Comparison of ENCODE assay signal across 19 cellular contexts in genomic region chr3:14487086-14487485, GRCh38. TPM values are rescaled to one million over a fixed set of nuclear protein-coding genes. Genes with fewer than 3 reads are reported as not detected.
DNase-seq lines count a peak whose midpoint lies in the region; ATAC-seq and TF ChIP-seq lines count a peak whose summit lies in the region.
"Had no signal": no experiment of that assay in that cellular context is flagged by ENCODE, and none has a peak within 500 bp of the region (broad histone marks: within the 10 kb centered on the region; RNA-seq: fewer than 3 reads in every experiment).

No MANE protein-coding gene starts in this region.

- H3K4me1 Mint-ChIP-seq in T-helper 17 cell: peaks cover 10% of the 10 kb centered on the region
- H3K4me1 Mint-ChIP-seq in nephron progenitor cell: no peaks in the 10 kb centered on the region
- H3K4me1 Mint-ChIP-seq: CD8-positive, alpha-beta memory T cell had no signal

- 93 to 96% methylated on average over 8 of the region's 8 CpGs for WGBS in aorta, 2 donors

- DNase-seq in left ventricle myocardium inferior (no peak), right atrium auricular region (ENCODE audit: low spot score) (no peak), T-helper 17 cell (no peak), nephron progenitor cell (no peak), aorta (peak; percentile 17 to 20), GOT3 (lab: John Stamatoyannopoulos, UW) (no peak)
- DNase-seq: BE2C; CD8-positive, alpha-beta memory T cell; DMS79 treated with DMSO at 0.1 percent for 48 hours; MV-4-11; NCI-H1417; NCI-H187 treated with DMSO at 0.1 percent for 48 hours; NCI-H748 treated with DMSO at 0.1 percent for 48 hours; PC-9 had no signal

- ATAC-seq in T-helper 17 cell (no peak), aorta (ENCODE audit: low FRiP score) (no peak), GM18861 (IDR thresholded peaks at IDR 0.05; ENCODE audit: unreplicated experiment) (no peak)

- no peaks in the 10 kb centered on the region for H3K9me3 Mint-ChIP-seq in nephron progenitor cell
- H3K9me3 Mint-ChIP-seq: CD8-positive, alpha-beta memory T cell; IgD-negative memory B cell had no signal

- H3K27ac Mint-ChIP-seq in T-helper 17 cell (peak overlapping the region; percentile 62), nephron progenitor cell (peak overlapping the region; percentile 66)

- H3K4me1 ChIP-seq in left ventricle myocardium inferior (peaks cover 37% of the 10 kb centered on the region), right atrium auricular region (peaks cover 0 to 17% of the 10 kb centered on the region in 2 donors), aorta (ENCODE audit: control insufficient read depth in 1 of 2, insufficient read depth in 2 of 2, low read length in 2 of 2) (peaks cover 0 to 4% of the 10 kb centered on the region in 2 donors)
- H3K4me1 ChIP-seq: BE2C had no signal

- peaks cover 11% of the 10 kb centered on the region for H3K36me3 Mint-ChIP-seq in T-helper 17 cell (ENCODE audit: low read depth)
- H3K36me3 Mint-ChIP-seq in nephron progenitor cell (ENCODE audit: low read depth): peaks cover 33% of the 10 kb centered on the region
- H3K36me3 Mint-ChIP-seq: IgD-negative memory B cell had no signal

- H3K9me3 ChIP-seq in left ventricle myocardium inferior (replicated peaks) (no peaks in the 10 kb centered on the region), right atrium auricular region (no peaks in the 10 kb centered on the region), T-helper 17 cell (ENCODE audit: control insufficient read depth, low read length, poor library complexity, severe bottlenecking) (no peaks in the 10 kb centered on the region), aorta (ENCODE audit: control insufficient read depth, low read length) (no peaks in the 10 kb centered on the region)
- H3K9me3 ChIP-seq: BE2C had no signal

- intact Hi-C loops in left ventricle myocardium inferior (cut with micrococcal nuclease) (no loop called here), aorta (cut with DNase I) (no loop called here)

- TF ChIP-seq CTCF in left ventricle myocardium inferior (IDR thresholded peaks at IDR 0.05; ENCODE audit: borderline replicate concordance): no peak
- TF ChIP-seq CTCF in right atrium auricular region (IDR thresholded peaks at IDR 0.05): no peak
- no peak for TF ChIP-seq CTCF in nephron progenitor cell (IDR thresholded peaks at IDR 0.05)

- no peak overlapping the region for H3K4me3 ChIP-seq in left ventricle myocardium inferior
- H3K4me3 ChIP-seq in right atrium auricular region: no peak overlapping the region
- H3K4me3 ChIP-seq in aorta (ENCODE audit: low read length in 2 of 2): no peak overlapping the region
- H3K4me3 ChIP-seq: PC-9 had no signal

- peaks cover 8% of the 10 kb centered on the region for H3K36me3 ChIP-seq in left ventricle myocardium inferior
- H3K36me3 ChIP-seq in right atrium auricular region: peaks cover 17% of the 10 kb centered on the region
- peaks cover 0 to 2% of the 10 kb centered on the region in 2 donors for H3K36me3 ChIP-seq in aorta (ENCODE audit: control insufficient read depth in 1 of 2, insufficient read depth in 2 of 2, low read length in 1 of 2)
- H3K36me3 ChIP-seq: BE2C had no signal

- H3K27me3 ChIP-seq in left ventricle myocardium inferior (ENCODE audit: low read depth) (peaks cover 5% of the 10 kb centered on the region), right atrium auricular region (no peaks in the 10 kb centered on the region), aorta (ENCODE audit: control insufficient read depth in 1 of 2, insufficient read depth in 2 of 2, low read length in 1 of 2) (no peaks in the 10 kb centered on the region)
- H3K27me3 ChIP-seq: BE2C had no signal

- H3K4me3 Mint-ChIP-seq in T-helper 17 cell: no peak overlapping the region
- no peak overlapping the region for H3K4me3 Mint-ChIP-seq in nephron progenitor cell
- H3K4me3 Mint-ChIP-seq: CD8-positive, alpha-beta memory T cell; IgD-negative memory B cell had no signal

- H3K27ac ChIP-seq in left ventricle myocardium inferior (replicated peaks) (peak overlapping the region; percentile 6), right atrium auricular region (no peak overlapping the region), aorta (ENCODE audit: low read depth in 1 of 2, low read length in 2 of 2) (no peak overlapping the region)
- H3K27ac ChIP-seq: HL-60, PC-9 had no signal

- H3K27me3 Mint-ChIP-seq in T-helper 17 cell (no peaks in the 10 kb centered on the region), nephron progenitor cell (ENCODE audit: low read depth, poor library complexity) (no peaks in the 10 kb centered on the region)
- H3K27me3 Mint-ChIP-seq: IgD-negative memory B cell had no signal

RNA-seq across cellular contexts. Expression of gene GRIP2, which starts 53.1 kb away (rescaled TPM):
- total RNA-seq in left ventricle myocardium inferior (59.1 TPM), right atrium auricular region (10 to 100 TPM in 1 of 2 donors, 1 to 10 TPM in 1; 7.1 to 13.2 TPM), T-helper 17 cell (under 1 TPM in 1 of 2 donors, not detected in 1; 0.10 TPM), aorta (1 to 10 TPM; 3.1 to 8.6 TPM)
- polyA plus RNA-seq in aorta: under 1 TPM; 0.50 to 0.61 TPM
- total RNA-seq: CD8-positive, alpha-beta memory T cell; LHCN-M2; PC-9 had no signal
- polyA plus RNA-seq: AG04450; CD8-positive, alpha-beta memory T cell; IgD-negative memory B cell had no signal

Comparison
In these comparisons a context has a peak if more than half of its experiments do, and no peak if none do; other contexts are left out.
1. DNase-seq: peak in aorta (2 of 2); none in left ventricle myocardium inferior (single experiment), right atrium auricular region (single experiment), T-helper 17 cell (0 of 3), nephron progenitor cell (single experiment) and GOT3 (single experiment).